In genomic region chr6:158919865-158920655, GRCh38 we compare ENCODE assay signal across 8 cellular contexts.
DNase-seq lines count a peak whose midpoint lies in the region; ATAC-seq and TF ChIP-seq lines count a peak whose summit lies in the region.
"Not testable (repeated sequence)": the region's sequence is repeated elsewhere in the genome, so short reads cannot be mapped to it uniquely, and the experiment has no call there.

No MANE protein-coding gene starts in this region.

- not testable (repeated sequence) for H3K9me3 ChIP-seq in MG63; PC-9 (ENCODE audit: insufficient read depth, low read depth); right atrium auricular region; neural progenitor cell (ENCODE audit: low read depth)

- CTCF ChIA-PET in PC-9 (lab: Charles Lee) = not testable (repeated sequence)

- not testable (repeated sequence) for H3K4me3 ChIP-seq in MG63, PC-9, right atrium auricular region, neural progenitor cell

- peak overlapping the region; percentile 26; the same call in 1 of the 2 replicates for H3K27ac ChIP-seq in PC-9
- not testable (repeated sequence) for H3K27ac ChIP-seq in right atrium auricular region, neural progenitor cell

- peaks cover 41% of the 10 kb centered on the region for H3K4me1 Mint-ChIP-seq in brain
- H3K4me1 Mint-ChIP-seq in neural progenitor cell = peaks cover 13% of the 10 kb centered on the region
- H3K4me1 Mint-ChIP-seq in stimulated activated naive B cell treated with anti-CD40 and anti-IgM and Interleukin-4, amounts not matched to agents 10 μg/mL and 1 μg/mL and 100 μg/mL, for 72 hours = peaks cover 10 to 14% of the 10 kb centered on the region in 2 donors

- not testable (repeated sequence) for H3K9ac ChIP-seq in neural progenitor cell

- not testable (repeated sequence) for H3K36me3 ChIP-seq in MG63; PC-9 (ENCODE audit: low read depth); right atrium auricular region; neural progenitor cell

- peak overlapping the region; percentile 6 to 72 (median 58) for H3K27ac Mint-ChIP-seq in brain
- H3K27ac Mint-ChIP-seq in neural progenitor cell = not testable (repeated sequence)
- peak overlapping the region; percentile 82 for H3K27ac Mint-ChIP-seq in stimulated activated naive B cell treated with anti-CD40 and anti-IgM and Interleukin-4, amounts not matched to agents 10 μg/mL and 1 μg/mL and 100 μg/mL, for 72 hours

- H3K36me3 Mint-ChIP-seq in brain; neural progenitor cell; stimulated activated naive B cell treated with anti-CD40 and anti-IgM and Interleukin-4, amounts not matched to agents 10 μg/mL and 1 μg/mL and 100 μg/mL, for 72 hours: not testable (repeated sequence)

- DNase-seq in A172 (ENCODE audit: low spot score) (peak; percentile 38), ELR (ENCODE audit: low read depth) (peak; percentile 43), MG63 (peak; percentile 35), right atrium auricular region (ENCODE audit: low spot score) (peak; percentile 13), neural progenitor cell (ENCODE audit: low spot score) (peak; percentile 31)
- DNase-seq in PC-9; stimulated activated naive B cell treated with anti-CD40 and anti-IgM and Interleukin-4, amounts not matched to agents 10 μg/mL and 1 μg/mL and 100 μg/mL, for 72 hours: not testable (repeated sequence)

- not testable (repeated sequence) for H2AFZ ChIP-seq in PC-9
- peak overlapping the region; percentile 13 for H2AFZ ChIP-seq in neural progenitor cell (replicated peaks)

- intact Hi-C loops in PC-9 (cut with micrococcal nuclease; ENCODE audit: unreplicated experiment) = loop anchor here (10.0 kb wide), 1 partner anchor 215 kb away; no protein-coding TSS in a partner anchor

- POLR2A ChIA-PET in PC-9 (lab: Charles Lee; ENCODE audit: unreplicated experiment) = not testable (repeated sequence)

- peak overlapping the region; percentile 6 for H3K4me2 ChIP-seq in PC-9
- H3K4me2 ChIP-seq in neural progenitor cell = not testable (repeated sequence)

- TF ChIP-seq CTCF in PC-9 (conservative IDR thresholded peaks at IDR 0.05); brain (conservative IDR thresholded peaks at IDR 0.05); right atrium auricular region (IDR thresholded peaks at IDR 0.05); neural progenitor cell (IDR thresholded peaks at IDR 0.05): not testable (repeated sequence)

- H3K4me3 Mint-ChIP-seq in brain; neural progenitor cell; stimulated activated naive B cell treated with anti-CD40 and anti-IgM and Interleukin-4, amounts not matched to agents 10 μg/mL and 1 μg/mL and 100 μg/mL, for 72 hours: not testable (repeated sequence)

- BruUV-seq in PC-9 (replicated peaks; lab: Mats Ljungman, UMichigan) = not testable (repeated sequence)

- H3K27me3 ChIP-seq in MG63; PC-9 (ENCODE audit: insufficient read depth, low read depth); right atrium auricular region; neural progenitor cell: not testable (repeated sequence)

- H3K27me3 Mint-ChIP-seq in brain; stimulated activated naive B cell treated with anti-CD40 and anti-IgM and Interleukin-4, amounts not matched to agents 10 μg/mL and 1 μg/mL and 100 μg/mL, for 72 hours: not testable (repeated sequence)
- peaks cover 12% of the 10 kb centered on the region for H3K27me3 Mint-ChIP-seq in neural progenitor cell (ENCODE audit: insufficient read depth, low read depth)

- not testable (repeated sequence) for H4K20me1 ChIP-seq in PC-9 (ENCODE audit: insufficient read depth); neural progenitor cell (ENCODE audit: low read depth)

- H3K4me1 ChIP-seq in PC-9 (replicated peaks; ENCODE audit: insufficient read depth) = peaks cover 35% of the 10 kb centered on the region
- H3K4me1 ChIP-seq in right atrium auricular region, neural progenitor cell: not testable (repeated sequence)

- ATAC-seq in stimulated activated naive B cell treated with anti-CD40 and anti-IgM and Interleukin-4, amounts not matched to agents 10 μg/mL and 1 μg/mL and 100 μg/mL, for 72 hours (replicated peaks) = not testable (repeated sequence)

- H3K9me3 Mint-ChIP-seq in brain; neural progenitor cell; stimulated activated naive B cell treated with anti-CD40 and anti-IgM and Interleukin-4, amounts not matched to agents 10 μg/mL and 1 μg/mL and 100 μg/mL, for 72 hours: not testable (repeated sequence)

- H3K9me2 ChIP-seq in PC-9 (ENCODE audit: insufficient read depth) = not testable (repeated sequence)

- not testable (repeated sequence) for H3K79me2 ChIP-seq in PC-9 (ENCODE audit: low read depth); neural progenitor cell (ENCODE audit: low read depth)

- peaks cover 32% of the 10 kb centered on the region; the same call in 1 of the 2 replicates for H3F3A ChIP-seq in PC-9 (ENCODE audit: insufficient read depth, low read depth)
- not testable (repeated sequence) for H3F3A ChIP-seq in neural progenitor cell (ENCODE audit: low read depth)
